1 cellular context compared by ENCODE assay signal in the genomic region with DNA sequence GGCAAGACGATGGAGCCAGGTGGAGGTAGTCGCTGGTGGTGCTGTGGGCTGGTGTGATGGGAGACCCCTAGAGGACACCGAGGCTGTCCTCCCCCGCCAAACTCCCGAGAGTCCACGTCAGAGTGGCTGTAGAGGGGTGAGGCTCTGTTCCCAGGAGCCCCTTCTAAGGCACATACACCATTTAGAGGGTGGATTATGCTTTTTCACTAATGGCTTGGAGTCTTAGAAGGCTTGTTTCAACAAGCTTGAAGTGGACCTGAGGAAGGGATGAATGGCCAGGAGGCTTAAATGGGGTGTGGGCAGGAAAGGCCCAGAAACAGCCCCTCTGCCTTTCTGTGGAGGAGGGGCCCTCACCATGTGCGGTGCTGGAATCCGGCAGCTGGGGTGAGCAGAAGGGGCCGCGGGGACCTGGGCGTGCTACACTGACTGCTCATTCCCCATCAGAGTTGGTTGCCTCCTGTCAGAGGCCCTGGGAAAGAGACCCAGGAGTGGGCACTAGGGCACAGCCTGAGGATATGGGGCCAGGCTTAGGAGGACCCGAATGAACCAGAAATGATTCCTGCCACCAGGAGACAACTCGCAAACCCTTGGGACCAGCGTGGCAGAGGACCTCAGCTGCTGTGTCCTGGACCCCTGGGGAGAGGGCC.
TF ChIP-seq lines count a peak whose summit lies in the region.

No MANE protein-coding gene starts in this region.

TF ChIP-seq in GM23338, 12 proteins besides CTCF, POLR2A, EP300 and RAD21 (continued from another document):
- TF ChIP-seq, protein P1, sequence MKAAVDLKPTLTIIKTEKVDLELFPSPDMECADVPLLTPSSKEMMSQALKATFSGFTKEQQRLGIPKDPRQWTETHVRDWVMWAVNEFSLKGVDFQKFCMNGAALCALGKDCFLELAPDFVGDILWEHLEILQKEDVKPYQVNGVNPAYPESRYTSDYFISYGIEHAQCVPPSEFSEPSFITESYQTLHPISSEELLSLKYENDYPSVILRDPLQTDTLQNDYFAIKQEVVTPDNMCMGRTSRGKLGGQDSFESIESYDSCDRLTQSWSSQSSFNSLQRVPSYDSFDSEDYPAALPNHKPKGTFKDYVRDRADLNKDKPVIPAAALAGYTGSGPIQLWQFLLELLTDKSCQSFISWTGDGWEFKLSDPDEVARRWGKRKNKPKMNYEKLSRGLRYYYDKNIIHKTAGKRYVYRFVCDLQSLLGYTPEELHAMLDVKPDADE (IDR thresholded peaks at IDR 0.05) = no peak
- TF ChIP-seq, protein P2, sequence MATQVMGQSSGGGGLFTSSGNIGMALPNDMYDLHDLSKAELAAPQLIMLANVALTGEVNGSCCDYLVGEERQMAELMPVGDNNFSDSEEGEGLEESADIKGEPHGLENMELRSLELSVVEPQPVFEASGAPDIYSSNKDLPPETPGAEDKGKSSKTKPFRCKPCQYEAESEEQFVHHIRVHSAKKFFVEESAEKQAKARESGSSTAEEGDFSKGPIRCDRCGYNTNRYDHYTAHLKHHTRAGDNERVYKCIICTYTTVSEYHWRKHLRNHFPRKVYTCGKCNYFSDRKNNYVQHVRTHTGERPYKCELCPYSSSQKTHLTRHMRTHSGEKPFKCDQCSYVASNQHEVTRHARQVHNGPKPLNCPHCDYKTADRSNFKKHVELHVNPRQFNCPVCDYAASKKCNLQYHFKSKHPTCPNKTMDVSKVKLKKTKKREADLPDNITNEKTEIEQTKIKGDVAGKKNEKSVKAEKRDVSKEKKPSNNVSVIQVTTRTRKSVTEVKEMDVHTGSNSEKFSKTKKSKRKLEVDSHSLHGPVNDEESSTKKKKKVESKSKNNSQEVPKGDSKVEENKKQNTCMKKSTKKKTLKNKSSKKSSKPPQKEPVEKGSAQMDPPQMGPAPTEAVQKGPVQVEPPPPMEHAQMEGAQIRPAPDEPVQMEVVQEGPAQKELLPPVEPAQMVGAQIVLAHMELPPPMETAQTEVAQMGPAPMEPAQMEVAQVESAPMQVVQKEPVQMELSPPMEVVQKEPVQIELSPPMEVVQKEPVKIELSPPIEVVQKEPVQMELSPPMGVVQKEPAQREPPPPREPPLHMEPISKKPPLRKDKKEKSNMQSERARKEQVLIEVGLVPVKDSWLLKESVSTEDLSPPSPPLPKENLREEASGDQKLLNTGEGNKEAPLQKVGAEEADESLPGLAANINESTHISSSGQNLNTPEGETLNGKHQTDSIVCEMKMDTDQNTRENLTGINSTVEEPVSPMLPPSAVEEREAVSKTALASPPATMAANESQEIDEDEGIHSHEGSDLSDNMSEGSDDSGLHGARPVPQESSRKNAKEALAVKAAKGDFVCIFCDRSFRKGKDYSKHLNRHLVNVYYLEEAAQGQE (IDR thresholded peaks at IDR 0.05; ENCODE audit: unreplicated experiment) = no peak
